Comparison of ENCODE assay signal across 1 cellular context in genomic region chr20:34626978-34627377, GRCh38.
TF ChIP-seq lines count a peak whose summit lies in the region.

No MANE protein-coding gene starts in this region.

TF ChIP-seq in endothelial cell of umbilical vein, 7 proteins besides CTCF, POLR2A, EP300 and RAD21:
- TF ChIP-seq FOS (IDR thresholded peaks at IDR 0.05; ENCODE audit: borderline replicate concordance, insufficient read depth, low read length) = peak; percentile 13
- no peak for TF ChIP-seq POLR2AphosphoS5 (IDR thresholded peaks at IDR 0.05; ENCODE audit: insufficient read depth, low read depth, low read length)
